In genomic region chr16:24974859-24975258, GRCh38 we compare ENCODE assay signal across 17 cellular contexts. TPM values are rescaled to one million over a fixed set of nuclear protein-coding genes. Genes with fewer than 3 reads are reported as not detected.
DNase-seq lines count a peak whose midpoint lies in the region; ATAC-seq and TF ChIP-seq lines count a peak whose summit lies in the region.
"Had no signal": no experiment of that assay in that cellular context is flagged by ENCODE, and none has a peak within 500 bp of the region (broad histone marks: within the 10 kb centered on the region; RNA-seq: fewer than 3 reads in every experiment).

No MANE protein-coding gene starts in this region.

- no peak overlapping the region for H3K4me3 ChIP-seq in KMS-11 (IDR thresholded peaks at IDR 0.05; ENCODE audit: insufficient read depth, low read depth, low read length)
- no peak overlapping the region for H3K4me3 ChIP-seq in spleen
- H3K4me3 ChIP-seq: SK-N-MC had no signal

- peaks cover 57% of the 10 kb centered on the region for H3K4me1 ChIP-seq in KMS-11 (ENCODE audit: low read depth, poor library complexity, severe bottlenecking)
- peaks cover 59 to 88% (median 80%) of the 10 kb centered on the region in 6 donors for H3K4me1 ChIP-seq in spleen

- H3K4me3 Mint-ChIP-seq in activated naive CD4-positive, alpha-beta T cell treated with anti-CD3 and anti-CD28 coated beads, Interleukin-2, amount 50 U/mL, for 24 hours = peak overlapping the region; percentile 5
- H3K4me3 Mint-ChIP-seq in chondrocyte (ENCODE audit: unreplicated experiment) = no peak overlapping the region
- H3K4me3 Mint-ChIP-seq: CD8-positive, alpha-beta T cell had no signal

- H3K27ac ChIP-seq in KMS-11 (peak overlapping the region; percentile 47), spleen (peak overlapping the region in 7 of 8 donors; percentile 9 to 90 (median 81))
- H3K27ac ChIP-seq: SK-N-MC had no signal

- H3K4me1 Mint-ChIP-seq in activated naive CD4-positive, alpha-beta T cell treated with anti-CD3 and anti-CD28 coated beads, Interleukin-2, amount 50 U/mL, for 24 hours = peaks cover 54% of the 10 kb centered on the region
- H3K4me1 Mint-ChIP-seq in chondrocyte (ENCODE audit: low read depth) = peaks cover 42% of the 10 kb centered on the region

- H3K9ac ChIP-seq in KMS-11 = 0 out of 2 replicates have a peak overlapping the region, but pooled peaks have one; percentile 8

- intact Hi-C loops in spleen (cut with DNase I; ENCODE audit: low total_unique reads) = no loop called here

- H3K36me3 Mint-ChIP-seq in activated naive CD4-positive, alpha-beta T cell treated with anti-CD3 and anti-CD28 coated beads, Interleukin-2, amount 50 U/mL, for 24 hours = peaks cover 25% of the 10 kb centered on the region
- H3K36me3 Mint-ChIP-seq in chondrocyte (ENCODE audit: low read depth) = peaks cover 30% of the 10 kb centered on the region

- H3K36me3 ChIP-seq in KMS-11 (ENCODE audit: insufficient read depth) (no peaks in the 10 kb centered on the region), spleen (peaks cover 0 to 84% (median 44%) of the 10 kb centered on the region in 6 donors)

- H3K79me2 ChIP-seq in KMS-11 (ENCODE audit: insufficient read depth, low read depth) = no peaks in the 10 kb centered on the region

- DNase-seq in activated naive CD4-positive, alpha-beta T cell treated with anti-CD3 and anti-CD28 coated beads, Interleukin-2, amount 50 U/mL, for 16 hours = no peak
- DNase-seq in chondrocyte (ENCODE audit: low spot score) (no peak), spleen (no peak), DMS153 treated with DMSO at 0.1 percent for 48 hours (lab: John Stamatoyannopoulos, UW; ENCODE audit: unreplicated experiment) (no peak), mucosa of gallbladder (ENCODE audit: low spot score) (no peak)
- DNase-seq: activated effector memory CD4-positive, alpha-beta T cell treated with anti-CD3 and anti-CD28 coated beads, Interleukin-2, amount 50 U/mL, for 16 hours; CD8-positive, alpha-beta T cell; DMS79; effector memory CD4-positive, alpha-beta T cell; naive thymus-derived CD4-positive, alpha-beta T cell; NCI-H187 treated with DMSO at 0.1 percent for 48 hours; NCI-H345; substantia nigra had no signal

- H3K27me3 ChIP-seq in KMS-11 (ENCODE audit: insufficient read depth, low read depth) (no peaks in the 10 kb centered on the region), spleen (replicated peaks in 1 of 7) (no peaks in the 10 kb centered on the region)

- no peaks in the 10 kb centered on the region for H3K27me3 Mint-ChIP-seq in activated naive CD4-positive, alpha-beta T cell treated with anti-CD3 and anti-CD28 coated beads, Interleukin-2, amount 50 U/mL, for 24 hours
- H3K27me3 Mint-ChIP-seq in chondrocyte (ENCODE audit: low read depth) = no peaks in the 10 kb centered on the region
- H3K27me3 Mint-ChIP-seq: naive thymus-derived CD4-positive, alpha-beta T cell had no signal

- WGBS in spleen, 5 donors = 94 to 98% (median 94%) methylated on average over 8 of the region's 8 CpGs

- TF ChIP-seq POLR2A in spleen (IDR thresholded peaks at IDR 0.05) = no peak

- peak overlapping the region; percentile 91 for H3K27ac Mint-ChIP-seq in activated naive CD4-positive, alpha-beta T cell treated with anti-CD3 and anti-CD28 coated beads, Interleukin-2, amount 50 U/mL, for 24 hours
- peak overlapping the region; percentile 13 for H3K27ac Mint-ChIP-seq in chondrocyte (ENCODE audit: unreplicated experiment)

- H2AFZ ChIP-seq in KMS-11 (ENCODE audit: low read depth) = no peak overlapping the region

- TF ChIP-seq CTCF in KMS-11 (conservative IDR thresholded peaks at IDR 0.05; ENCODE audit: low read depth, low read length) = no peak
- no peak for TF ChIP-seq CTCF in chondrocyte (IDR thresholded peaks at IDR 0.05)
- TF ChIP-seq CTCF in spleen (IDR thresholded peaks at IDR 0.05 in 8 of 11, conservative IDR thresholded peaks at IDR 0.05 in 3 of 11) = no peak

- no peaks in the 10 kb centered on the region for H4K20me1 ChIP-seq in KMS-11 (ENCODE audit: insufficient read depth)

- H3K9me3 ChIP-seq in spleen = no peaks in the 10 kb centered on the region

- peak overlapping the region; percentile 56 for H3K4me2 ChIP-seq in KMS-11

- no peaks in the 10 kb centered on the region for H3K9me3 Mint-ChIP-seq in activated naive CD4-positive, alpha-beta T cell treated with anti-CD3 and anti-CD28 coated beads, Interleukin-2, amount 50 U/mL, for 24 hours
- H3K9me3 Mint-ChIP-seq in chondrocyte (ENCODE audit: low read depth) = no peaks in the 10 kb centered on the region
- H3K9me3 Mint-ChIP-seq: CD8-positive, alpha-beta T cell; naive thymus-derived CD4-positive, alpha-beta T cell had no signal

- ATAC-seq in GM21528 (IDR thresholded peaks at IDR 0.05; ENCODE audit: low FRiP score, unreplicated experiment) = no peak
- ATAC-seq: CD8-positive, alpha-beta T cell; naive thymus-derived CD4-positive, alpha-beta T cell had no signal

RNA-seq across cellular contexts. Expression of gene ARHGAP17, which starts 40.3 kb away (rescaled TPM):
- total RNA-seq in chondrocyte (74.7 to 85.4 TPM (median 75.2 TPM) in 3 replicates), spleen (100 to 1,000 TPM; 126 to 254 (median 226) TPM), mucosa of gallbladder (72.9 TPM)
- polyA plus RNA-seq in spleen = 100 to 1,000 TPM in 2 of 3 donors, 10 to 100 TPM in 1; 62.2 to 116 (median 102) TPM
